In the genomic region with DNA sequence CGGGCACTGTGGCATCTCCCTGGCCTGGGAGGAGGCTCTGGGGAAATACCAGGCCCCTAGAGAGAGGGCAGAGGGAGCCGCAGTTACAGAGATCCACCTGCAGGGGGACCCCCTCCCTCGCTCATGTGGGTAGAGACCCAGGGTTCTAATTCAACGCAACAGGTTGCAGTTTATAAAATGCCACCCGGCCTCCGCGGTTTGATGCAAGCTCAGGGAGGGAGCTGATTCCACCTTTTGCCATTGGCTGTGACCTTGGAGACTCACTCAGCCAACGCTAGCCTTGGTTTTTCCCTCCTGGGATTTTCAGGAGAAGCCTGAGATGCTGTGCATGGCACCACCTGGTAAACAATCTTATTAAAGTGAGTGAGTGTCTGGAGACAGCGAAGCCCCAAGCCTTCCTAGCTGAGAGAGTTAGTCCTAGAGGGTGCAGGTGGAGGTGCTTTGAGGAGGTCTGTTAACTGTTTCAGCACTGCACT, we compare ENCODE assay signal across 8 cellular contexts. TPM values are rescaled to one million over a fixed set of nuclear protein-coding genes. Genes with fewer than 3 reads are reported as not detected.
DNase-seq lines count a peak whose midpoint lies in the region; ATAC-seq and TF ChIP-seq lines count a peak whose summit lies in the region.

No MANE protein-coding gene starts in this region.

- peak; percentile 13 for DNase-seq in DMS79 (lab: John Stamatoyannopoulos, UW)
- DNase-seq in IMR-90 = peak; percentile 37
- DNase-seq in SK-N-DZ (ENCODE audit: low spot score) = peak; percentile 66
- DNase-seq in activated naive CD4-positive, alpha-beta T cell treated with Interleukin-2 at 50 U/mL for 16 hours = peak; percentile 70
- peak; percentile 61 for DNase-seq in Right ventricle myocardium superior
- peak; percentile 85 for DNase-seq in posterior vena cava (ENCODE audit: low spot score)
- no peak for DNase-seq in vagina (ENCODE audit: extremely low spot score in 2 of 2)

- H3K4me1 ChIP-seq in IMR-90 (ENCODE audit: control insufficient read depth, insufficient read depth, low read length) (peaks cover 7% of the 10 kb centered on the region), vagina (peaks cover 9% of the 10 kb centered on the region)

- CTCF ChIA-PET in IMR-90 (lab: Yijun Ruan, JAX) = interaction anchor here (0.6 to 2.9 kb wide), 4 partner anchors 14 to 1533 kb away, joined by 3 to 27 read pairs (median 5); no protein-coding TSS in a partner anchor

- no peaks in the 10 kb centered on the region for H3K79me1 ChIP-seq in IMR-90 (ENCODE audit: low read depth in 1 of 2, low read length in 2 of 2)

- H3K23ac ChIP-seq in IMR-90 (ENCODE audit: low read depth, low read length) = no peak overlapping the region

- H3K27ac ChIP-seq in IMR-90 (ENCODE audit: insufficient read depth, low read length) = no peak overlapping the region
- no peak overlapping the region for H3K27ac ChIP-seq in vagina

- H3K9me1 ChIP-seq in IMR-90 (ENCODE audit: insufficient read depth, low read length) = peaks cover 5% of the 10 kb centered on the region; the same call in 1 of the 2 replicates

- 0 out of 2 replicates have a peak overlapping the region, but pooled peaks have one; percentile 11 for H3K4ac ChIP-seq in IMR-90 (ENCODE audit: low read depth, low read length)

- H2AFZ ChIP-seq in IMR-90 (replicated peaks; ENCODE audit: low read length, poor library complexity) = peak overlapping the region; percentile 79

- 0% methylated on average over 4 of the region's 9 CpGs; no CpG with 5 or more reads in 1 of the 2 experiments for WGBS in IMR-90 (ENCODE audit: extremely low coverage in 2 of 2, insufficient read length in 1 of 2), 2 experiments

- no peak overlapping the region for H3K14ac ChIP-seq in IMR-90 (replicated peaks; ENCODE audit: low read depth, low read length)

- H2BK120ac ChIP-seq in IMR-90 (ENCODE audit: low read depth, low read length) = no peak overlapping the region

- dilution Hi-C loops in IMR-90 (cut with HindIII; ENCODE audit: low sequenced_read_pairs, unreplicated experiment) = no loop called here

- H4K91ac ChIP-seq in IMR-90 (ENCODE audit: insufficient read depth, low read depth, low read length) = no peak overlapping the region

- no peak overlapping the region for H3K4me2 ChIP-seq in IMR-90 (ENCODE audit: low read depth, low read length)

- POLR2A ChIA-PET in IMR-90 (lab: Charles Lee; ENCODE audit: unreplicated experiment) = no interaction called here

- no TSS peak for BruUV-seq in IMR-90 (replicated peaks; lab: Mats Ljungman, UMichigan)

- H3K4me3 ChIP-seq in IMR-90 (ENCODE audit: insufficient read depth, low read depth, low read length) = no peak overlapping the region
- no peak overlapping the region for H3K4me3 ChIP-seq in vagina

- no peak overlapping the region for H3K56ac ChIP-seq in IMR-90 (ENCODE audit: extremely low read depth, insufficient read depth, low read length)

- intact Hi-C loops in IMR-90 (cut with micrococcal nuclease) = loop anchor here (1.0 kb wide), 1 partner anchor 74 kb away; no protein-coding TSS in a partner anchor
- intact Hi-C loops in Right ventricle myocardium superior (cut with DNase I) = loop anchor here (2.0 to 10.0 kb wide), 2 partner anchors 74 to 230 kb away; no protein-coding TSS in a partner anchor
- intact Hi-C loops in posterior vena cava (cut with DNase I) = loop anchor here (5.0 to 10.0 kb wide), 2 partner anchors 77 to 230 kb away; no protein-coding TSS in a partner anchor
- intact Hi-C loops in vagina (cut with DNase I) = no loop called here

- peak overlapping the region in 1 of 2 experiments; percentile 18; a peak in 1 of 4 replicates for H4K8ac ChIP-seq in IMR-90 (ENCODE audit: low read depth in 2 of 2, low read length in 2 of 2)

- in situ Hi-C loops in IMR-90 (cut with MboI; ENCODE audit: low sequenced_read_pairs) = loop anchor here (5.0 to 10.0 kb wide), 3 partner anchors 72 to 230 kb away; a partner anchor contains a TSS

- H3K36me3 ChIP-seq in IMR-90 (ENCODE audit: control insufficient read depth, insufficient read depth, low read length) = no peaks in the 10 kb centered on the region
- H3K36me3 ChIP-seq in vagina = no peaks in the 10 kb centered on the region

- H2AK9ac ChIP-seq in IMR-90 (replicated peaks; ENCODE audit: low read depth, low read length, poor library complexity) = no peak overlapping the region

- peaks cover 4% of the 10 kb centered on the region for H3K27me3 ChIP-seq in IMR-90 (ENCODE audit: control insufficient read depth, insufficient read depth, low read length)
- no peaks in the 10 kb centered on the region for H3K27me3 ChIP-seq in vagina

- no peaks in the 10 kb centered on the region for H4K20me1 ChIP-seq in IMR-90 (ENCODE audit: insufficient read depth, low read length)

- H2BK5ac ChIP-seq in IMR-90 (ENCODE audit: low read depth, low read length, poor library complexity, severe bottlenecking) = no peak overlapping the region

- H3K18ac ChIP-seq in IMR-90 (ENCODE audit: low read depth, low read length) = no peak overlapping the region

- ATAC-seq in IMR-90 (ENCODE audit: low read depth) (peak; percentile 98), Right ventricle myocardium superior (ENCODE audit: poor library complexity) (peak; percentile 88), HG03139 (IDR thresholded peaks at IDR 0.05; ENCODE audit: unreplicated experiment) (no peak)

- H3K9me3 ChIP-seq in IMR-90 (ENCODE audit: control insufficient read depth, insufficient read depth, low read length) (no peaks in the 10 kb centered on the region), vagina (no peaks in the 10 kb centered on the region)

- 0 out of 2 replicates have a peak overlapping the region, but pooled peaks have one; percentile 65 for H2BK20ac ChIP-seq in IMR-90 (ENCODE audit: low read depth, low read length)

- TF ChIP-seq CTCF in IMR-90 (conservative IDR thresholded peaks at IDR 0.05; ENCODE audit: low read depth, low read length) = peak; percentile 87
- peak; percentile 76 to 81 (median 79) for TF ChIP-seq CTCF in vagina (IDR thresholded peaks at IDR 0.05)

- peak; percentile 86 for TF ChIP-seq RAD21 in IMR-90 (IDR thresholded peaks at IDR 0.05; ENCODE audit: low read length)

- TF ChIP-seq POLR2A in IMR-90 (IDR thresholded peaks at IDR 0.05; ENCODE audit: low read depth, low read length) (0 out of 2 replicates have a peak, but pooled peaks have one; percentile 31), vagina (IDR thresholded peaks at IDR 0.05) (no peak)

- no peak overlapping the region for H4K5ac ChIP-seq in IMR-90 (ENCODE audit: low read depth, low read length)

- no peak overlapping the region for H2BK15ac ChIP-seq in IMR-90 (ENCODE audit: low read depth, low read length)

- H2AK5ac ChIP-seq in IMR-90 (ENCODE audit: low read depth, low read length) = no peak overlapping the region

- H3K9ac ChIP-seq in IMR-90 (ENCODE audit: low read depth, low read length) = no peak overlapping the region

TF ChIP-seq in IMR-90, 13 proteins besides CTCF, POLR2A, EP300 and RAD21:
- TF ChIP-seq SMC3 (IDR thresholded peaks at IDR 0.05; ENCODE audit: low read depth, low read length) (peak; percentile 74), RFX5 (IDR thresholded peaks at IDR 0.05; ENCODE audit: low read depth, low read length) (no peak), MAZ (IDR thresholded peaks at IDR 0.05; ENCODE audit: borderline replicate concordance, low read depth, low read length) (peak; percentile 44; the same call in 1 of the 2 replicates)

RNA-seq across cellular contexts. Expression of a gene that starts 12.1 kb away (rescaled TPM):
- total RNA-seq in IMR-90 (2012; rRNA removed) (not detected in 2 replicates), Right ventricle myocardium superior (not detected), posterior vena cava (under 1 TPM in 1 of 2 donors, not detected in 1; 0.46 TPM), vagina (0.49 TPM)
- polyA plus RNA-seq in IMR-90 (2012; rRNA removed) = not detected in 2 replicates
- polyA plus RNA-seq in IMR-90 (2012; cell fraction: cytosol; rRNA removed) = not detected in 2 replicates
- polyA plus RNA-seq in IMR-90 (2012; cell fraction: nucleus; rRNA removed; ENCODE audit: low replicate concordance) = 0.07 and 0.21 TPM in 2 replicates
- polyA plus RNA-seq in SK-N-DZ (2014; cell fraction: cytosol; rRNA removed) = 0.03 and 0.14 TPM in 2 replicates
- 0.50 and 1.2 TPM in 2 replicates for polyA plus RNA-seq in SK-N-DZ (2014; cell fraction: nucleus; rRNA removed)

RNA-seq across cellular contexts. Expression of a gene that starts 25.9 kb away (rescaled TPM):
- total RNA-seq in IMR-90 (2012; rRNA removed) (32.2 and 53.4 TPM in 2 replicates), Right ventricle myocardium superior (341 TPM), posterior vena cava (100 to 1,000 TPM; 146 to 181 TPM), vagina (140 TPM)
- polyA plus RNA-seq in IMR-90 (2012; rRNA removed) = 31.1 and 35.9 TPM in 2 replicates
- 6.7 and 15.7 TPM in 2 replicates for polyA plus RNA-seq in IMR-90 (2012; cell fraction: cytosol; rRNA removed)
- 7.9 and 49.3 TPM in 2 replicates for polyA plus RNA-seq in IMR-90 (2012; cell fraction: nucleus; rRNA removed; ENCODE audit: low replicate concordance)
- polyA plus RNA-seq in SK-N-DZ (2014; cell fraction: cytosol; rRNA removed) = 24.5 and 35.7 TPM in 2 replicates
- 30.8 and 35.2 TPM in 2 replicates for polyA plus RNA-seq in SK-N-DZ (2014; cell fraction: nucleus; rRNA removed)

Comparison
In these comparisons a context has a peak if more than half of its experiments do, and no peak if none do; other contexts are left out.
1. DNase-seq: peak in DMS79 (single experiment), IMR-90 (single experiment), SK-N-DZ (single experiment), activated naive CD4-positive, alpha-beta T cell treated with Interleukin-2 at 50 U/mL for 16 hours (single experiment), Right ventricle myocardium superior (single experiment) and posterior vena cava (single experiment); none in vagina (0 of 2).